In the genomic region with DNA sequence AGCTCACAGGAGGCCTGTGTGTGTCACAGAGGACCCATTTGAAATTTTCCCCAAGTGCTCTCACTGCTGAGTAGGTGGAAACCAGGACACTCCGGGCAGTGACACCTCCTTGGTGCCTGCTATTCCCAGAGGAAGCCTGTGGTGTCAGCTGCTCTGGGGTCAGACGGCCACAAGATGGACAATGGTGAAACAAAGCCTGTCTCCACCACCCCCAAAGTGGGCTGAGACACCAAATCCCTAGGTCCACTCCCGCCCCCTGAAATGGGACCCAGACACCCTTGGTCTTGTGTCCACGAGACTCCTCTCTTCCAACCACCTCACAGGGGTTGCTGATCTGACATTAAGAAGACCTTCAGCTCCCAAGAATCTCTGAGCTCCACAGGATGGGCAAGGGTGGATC, we compare ENCODE assay signal across 3 cellular contexts.
TF ChIP-seq lines count a peak whose summit lies in the region.

No MANE protein-coding gene starts in this region.

TF ChIP-seq in SK-N-SH, 30 proteins besides CTCF, POLR2A, EP300 and RAD21:
- TF ChIP-seq, protein P1, sequence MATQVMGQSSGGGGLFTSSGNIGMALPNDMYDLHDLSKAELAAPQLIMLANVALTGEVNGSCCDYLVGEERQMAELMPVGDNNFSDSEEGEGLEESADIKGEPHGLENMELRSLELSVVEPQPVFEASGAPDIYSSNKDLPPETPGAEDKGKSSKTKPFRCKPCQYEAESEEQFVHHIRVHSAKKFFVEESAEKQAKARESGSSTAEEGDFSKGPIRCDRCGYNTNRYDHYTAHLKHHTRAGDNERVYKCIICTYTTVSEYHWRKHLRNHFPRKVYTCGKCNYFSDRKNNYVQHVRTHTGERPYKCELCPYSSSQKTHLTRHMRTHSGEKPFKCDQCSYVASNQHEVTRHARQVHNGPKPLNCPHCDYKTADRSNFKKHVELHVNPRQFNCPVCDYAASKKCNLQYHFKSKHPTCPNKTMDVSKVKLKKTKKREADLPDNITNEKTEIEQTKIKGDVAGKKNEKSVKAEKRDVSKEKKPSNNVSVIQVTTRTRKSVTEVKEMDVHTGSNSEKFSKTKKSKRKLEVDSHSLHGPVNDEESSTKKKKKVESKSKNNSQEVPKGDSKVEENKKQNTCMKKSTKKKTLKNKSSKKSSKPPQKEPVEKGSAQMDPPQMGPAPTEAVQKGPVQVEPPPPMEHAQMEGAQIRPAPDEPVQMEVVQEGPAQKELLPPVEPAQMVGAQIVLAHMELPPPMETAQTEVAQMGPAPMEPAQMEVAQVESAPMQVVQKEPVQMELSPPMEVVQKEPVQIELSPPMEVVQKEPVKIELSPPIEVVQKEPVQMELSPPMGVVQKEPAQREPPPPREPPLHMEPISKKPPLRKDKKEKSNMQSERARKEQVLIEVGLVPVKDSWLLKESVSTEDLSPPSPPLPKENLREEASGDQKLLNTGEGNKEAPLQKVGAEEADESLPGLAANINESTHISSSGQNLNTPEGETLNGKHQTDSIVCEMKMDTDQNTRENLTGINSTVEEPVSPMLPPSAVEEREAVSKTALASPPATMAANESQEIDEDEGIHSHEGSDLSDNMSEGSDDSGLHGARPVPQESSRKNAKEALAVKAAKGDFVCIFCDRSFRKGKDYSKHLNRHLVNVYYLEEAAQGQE (IDR thresholded peaks at IDR 0.05; ENCODE audit: low read depth, low read length), result no peak
- TF ChIP-seq, protein P2, sequence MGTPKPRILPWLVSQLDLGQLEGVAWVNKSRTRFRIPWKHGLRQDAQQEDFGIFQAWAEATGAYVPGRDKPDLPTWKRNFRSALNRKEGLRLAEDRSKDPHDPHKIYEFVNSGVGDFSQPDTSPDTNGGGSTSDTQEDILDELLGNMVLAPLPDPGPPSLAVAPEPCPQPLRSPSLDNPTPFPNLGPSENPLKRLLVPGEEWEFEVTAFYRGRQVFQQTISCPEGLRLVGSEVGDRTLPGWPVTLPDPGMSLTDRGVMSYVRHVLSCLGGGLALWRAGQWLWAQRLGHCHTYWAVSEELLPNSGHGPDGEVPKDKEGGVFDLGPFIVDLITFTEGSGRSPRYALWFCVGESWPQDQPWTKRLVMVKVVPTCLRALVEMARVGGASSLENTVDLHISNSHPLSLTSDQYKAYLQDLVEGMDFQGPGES (IDR thresholded peaks at IDR 0.05; ENCODE audit: low read depth, low read length), result no peak

TF ChIP-seq in SK-N-SH treated with all-trans-retinoic acid at 6 μM for 48 hours, 23 proteins besides CTCF, POLR2A, EP300 and RAD21 (continues in another document):
- TF ChIP-seq SNAI2 (CRISPR knock-in tag; IDR thresholded peaks at IDR 0.05) (no peak), ESRRG (CRISPR knock-in tag; IDR thresholded peaks at IDR 0.05) (no peak), CSDC2 (CRISPR knock-in tag; IDR thresholded peaks at IDR 0.05) (no peak), TCF4 (CRISPR knock-in tag; IDR thresholded peaks at IDR 0.05; ENCODE audit: borderline replicate concordance) (no peak), GLIS3 (CRISPR knock-in tag; IDR thresholded peaks at IDR 0.05) (no peak), ZNF70 (CRISPR knock-in tag; IDR thresholded peaks at IDR 0.05) (no peak), ARNTL (CRISPR knock-in tag; IDR thresholded peaks at IDR 0.05; ENCODE audit: borderline replicate concordance, low read depth) (no peak), RARB (CRISPR knock-in tag; IDR thresholded peaks at IDR 0.05) (no peak), ISL1 (CRISPR knock-in tag; IDR thresholded peaks at IDR 0.05) (no peak), PPARA (CRISPR knock-in tag; IDR thresholded peaks at IDR 0.05; ENCODE audit: borderline replicate concordance) (no peak), ZC3H10 (CRISPR knock-in tag; IDR thresholded peaks at IDR 0.05) (no peak), ZNF565 (CRISPR knock-in tag; conservative IDR thresholded peaks at IDR 0.05; ENCODE audit: low read depth) (no peak)
- TF ChIP-seq, protein P3, sequence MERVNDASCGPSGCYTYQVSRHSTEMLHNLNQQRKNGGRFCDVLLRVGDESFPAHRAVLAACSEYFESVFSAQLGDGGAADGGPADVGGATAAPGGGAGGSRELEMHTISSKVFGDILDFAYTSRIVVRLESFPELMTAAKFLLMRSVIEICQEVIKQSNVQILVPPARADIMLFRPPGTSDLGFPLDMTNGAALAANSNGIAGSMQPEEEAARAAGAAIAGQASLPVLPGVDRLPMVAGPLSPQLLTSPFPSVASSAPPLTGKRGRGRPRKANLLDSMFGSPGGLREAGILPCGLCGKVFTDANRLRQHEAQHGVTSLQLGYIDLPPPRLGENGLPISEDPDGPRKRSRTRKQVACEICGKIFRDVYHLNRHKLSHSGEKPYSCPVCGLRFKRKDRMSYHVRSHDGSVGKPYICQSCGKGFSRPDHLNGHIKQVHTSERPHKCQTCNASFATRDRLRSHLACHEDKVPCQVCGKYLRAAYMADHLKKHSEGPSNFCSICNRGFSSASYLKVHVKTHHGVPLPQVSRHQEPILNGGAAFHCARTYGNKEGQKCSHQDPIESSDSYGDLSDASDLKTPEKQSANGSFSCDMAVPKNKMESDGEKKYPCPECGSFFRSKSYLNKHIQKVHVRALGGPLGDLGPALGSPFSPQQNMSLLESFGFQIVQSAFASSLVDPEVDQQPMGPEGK (CRISPR knock-in tag; IDR thresholded peaks at IDR 0.05; ENCODE audit: borderline replicate concordance), result no peak
- TF ChIP-seq, protein P4, sequence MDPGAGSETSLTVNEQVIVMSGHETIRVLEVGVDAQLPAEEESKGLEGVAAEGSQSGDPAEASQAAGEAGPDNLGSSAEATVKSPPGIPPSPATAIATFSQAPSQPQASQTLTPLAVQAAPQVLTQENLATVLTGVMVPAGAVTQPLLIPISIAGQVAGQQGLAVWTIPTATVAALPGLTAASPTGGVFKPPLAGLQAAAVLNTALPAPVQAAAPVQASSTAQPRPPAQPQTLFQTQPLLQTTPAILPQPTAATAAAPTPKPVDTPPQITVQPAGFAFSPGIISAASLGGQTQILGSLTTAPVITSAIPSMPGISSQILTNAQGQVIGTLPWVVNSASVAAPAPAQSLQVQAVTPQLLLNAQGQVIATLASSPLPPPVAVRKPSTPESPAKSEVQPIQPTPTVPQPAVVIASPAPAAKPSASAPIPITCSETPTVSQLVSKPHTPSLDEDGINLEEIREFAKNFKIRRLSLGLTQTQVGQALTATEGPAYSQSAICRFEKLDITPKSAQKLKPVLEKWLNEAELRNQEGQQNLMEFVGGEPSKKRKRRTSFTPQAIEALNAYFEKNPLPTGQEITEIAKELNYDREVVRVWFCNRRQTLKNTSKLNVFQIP (CRISPR knock-in tag; IDR thresholded peaks at IDR 0.05; ENCODE audit: borderline replicate concordance, low read depth), result no peak
- TF ChIP-seq, protein P5, sequence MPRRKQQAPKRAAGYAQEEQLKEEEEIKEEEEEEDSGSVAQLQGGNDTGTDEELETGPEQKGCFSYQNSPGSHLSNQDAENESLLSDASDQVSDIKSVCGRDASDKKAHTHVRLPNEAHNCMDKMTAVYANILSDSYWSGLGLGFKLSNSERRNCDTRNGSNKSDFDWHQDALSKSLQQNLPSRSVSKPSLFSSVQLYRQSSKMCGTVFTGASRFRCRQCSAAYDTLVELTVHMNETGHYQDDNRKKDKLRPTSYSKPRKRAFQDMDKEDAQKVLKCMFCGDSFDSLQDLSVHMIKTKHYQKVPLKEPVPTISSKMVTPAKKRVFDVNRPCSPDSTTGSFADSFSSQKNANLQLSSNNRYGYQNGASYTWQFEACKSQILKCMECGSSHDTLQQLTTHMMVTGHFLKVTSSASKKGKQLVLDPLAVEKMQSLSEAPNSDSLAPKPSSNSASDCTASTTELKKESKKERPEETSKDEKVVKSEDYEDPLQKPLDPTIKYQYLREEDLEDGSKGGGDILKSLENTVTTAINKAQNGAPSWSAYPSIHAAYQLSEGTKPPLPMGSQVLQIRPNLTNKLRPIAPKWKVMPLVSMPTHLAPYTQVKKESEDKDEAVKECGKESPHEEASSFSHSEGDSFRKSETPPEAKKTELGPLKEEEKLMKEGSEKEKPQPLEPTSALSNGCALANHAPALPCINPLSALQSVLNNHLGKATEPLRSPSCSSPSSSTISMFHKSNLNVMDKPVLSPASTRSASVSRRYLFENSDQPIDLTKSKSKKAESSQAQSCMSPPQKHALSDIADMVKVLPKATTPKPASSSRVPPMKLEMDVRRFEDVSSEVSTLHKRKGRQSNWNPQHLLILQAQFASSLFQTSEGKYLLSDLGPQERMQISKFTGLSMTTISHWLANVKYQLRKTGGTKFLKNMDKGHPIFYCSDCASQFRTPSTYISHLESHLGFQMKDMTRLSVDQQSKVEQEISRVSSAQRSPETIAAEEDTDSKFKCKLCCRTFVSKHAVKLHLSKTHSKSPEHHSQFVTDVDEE (CRISPR knock-in tag; IDR thresholded peaks at IDR 0.05), result no peak

TF ChIP-seq in endothelial cell of umbilical vein, 7 proteins besides CTCF, POLR2A, EP300 and RAD21:
- TF ChIP-seq FOS (IDR thresholded peaks at IDR 0.05; ENCODE audit: borderline replicate concordance, insufficient read depth, low read length), result no peak
- TF ChIP-seq GATA2 (IDR thresholded peaks at IDR 0.05; ENCODE audit: insufficient read depth, insufficient read length, low read depth, low read length), result no peak
- TF ChIP-seq MYC (IDR thresholded peaks at IDR 0.05; ENCODE audit: low read depth, low read length), result no peak
- TF ChIP-seq, protein P6, sequence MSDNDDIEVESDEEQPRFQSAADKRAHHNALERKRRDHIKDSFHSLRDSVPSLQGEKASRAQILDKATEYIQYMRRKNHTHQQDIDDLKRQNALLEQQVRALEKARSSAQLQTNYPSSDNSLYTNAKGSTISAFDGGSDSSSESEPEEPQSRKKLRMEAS (IDR thresholded peaks at IDR 0.05; ENCODE audit: insufficient read depth, insufficient read length), result no peak
- no peak for TF ChIP-seq EZH2 (IDR thresholded peaks at IDR 0.05; ENCODE audit: borderline replicate concordance, low read depth, low read length, severe bottlenecking)
- TF ChIP-seq JUN (IDR thresholded peaks at IDR 0.05; ENCODE audit: borderline replicate concordance, insufficient read depth, insufficient read length, low read depth), result no peak
- TF ChIP-seq POLR2AphosphoS5 (IDR thresholded peaks at IDR 0.05; ENCODE audit: insufficient read depth, low read depth, low read length), result no peak
